In genomic region chr1:239307886-239308285, GRCh38 we compare ENCODE assay signal across 19 cellular contexts.
DNase-seq lines count a peak whose midpoint lies in the region; FAIRE-seq and TF ChIP-seq lines count a peak whose summit lies in the region.
"Had no signal": no experiment of that assay in that cellular context is flagged by ENCODE, and none has a peak within 500 bp of the region (broad histone marks: within the 10 kb centered on the region; RNA-seq: fewer than 3 reads in every experiment).

No MANE protein-coding gene starts in this region.

- H3K36me3 ChIP-seq in A673 (ENCODE audit: insufficient read depth, low read length, poor library complexity, severe bottlenecking) (no peaks in the 10 kb centered on the region), H7 (replicated peaks; ENCODE audit: control insufficient read depth, insufficient read depth, low read length) (no peaks in the 10 kb centered on the region)
- H3K36me3 ChIP-seq: BLaER1 treated with 17β-estradiol and CSF1 and Interleukin-3, amounts not matched to agents 10 nM and 100 nM had no signal

- FAIRE-seq in colon (lab: Jason Lieb, UNC), result peak; percentile 71
- FAIRE-seq: G401.6, GM12891, GM19239 had no signal

- H3K36me3 Mint-ChIP-seq in mesothelial cell of epicardium, result no peaks in the 10 kb centered on the region
- H3K36me3 Mint-ChIP-seq: CD8-positive, alpha-beta T cell had no signal

- BruUV-seq in A673 (replicated peaks; lab: Mats Ljungman, UMichigan), result no TSS peak

- DNase-seq in mesothelial cell of epicardium (ENCODE audit: low spot score in 2 of 2, unreplicated experiment in 2 of 2), result no peak
- no peak for DNase-seq in NCI-H774 (lab: John Stamatoyannopoulos, UW)
- DNase-seq in A673 (ENCODE audit: low spot score), result no peak
- no peak for DNase-seq in H7
- DNase-seq: 8988T; AML-193; Caco-2; Calu3; CD4-positive, alpha-beta T cell; CD8-positive, alpha-beta T cell; DMS79 treated with DMSO at 0.1 percent for 48 hours; GF-D8 had no signal

- CTCF ChIA-PET in A673 (lab: Charles Lee), result no interaction called here

- no peaks in the 10 kb centered on the region for H3K9me3 Mint-ChIP-seq in mesothelial cell of epicardium
- H3K9me3 Mint-ChIP-seq: CD4-positive, alpha-beta T cell; CD8-positive, alpha-beta T cell had no signal

- H3K4me1 Mint-ChIP-seq in mesothelial cell of epicardium, result peaks cover 24% of the 10 kb centered on the region
- H3K4me1 Mint-ChIP-seq: B cell had no signal

- intact Hi-C loops in A673 (cut with micrococcal nuclease; ENCODE audit: unreplicated experiment), result no loop called here

- no peak overlapping the region for H3K27ac ChIP-seq in A673 (ENCODE audit: low read depth, low read length, poor library complexity, severe bottlenecking)
- H3K27ac ChIP-seq: BLaER1 treated with 17β-estradiol and CSF1 and Interleukin-3, amounts not matched to agents 10 nM and 100 nM; C4-2B had no signal

- POLR2A ChIA-PET in A673 (lab: Charles Lee; ENCODE audit: low non-redundant PET), result no interaction called here

- peak overlapping the region; percentile 53 for H3K27ac Mint-ChIP-seq in mesothelial cell of epicardium
- H3K27ac Mint-ChIP-seq: B cell; CD4-positive, alpha-beta T cell; CD8-positive, alpha-beta T cell had no signal

- H3K4me1 ChIP-seq in A673 (ENCODE audit: insufficient read depth, low read length, poor library complexity, severe bottlenecking), result no peaks in the 10 kb centered on the region
- H3K4me1 ChIP-seq: BLaER1 treated with 17β-estradiol and CSF1 and Interleukin-3, amounts not matched to agents 10 nM and 100 nM; Caco-2 had no signal

- H3K27me3 Mint-ChIP-seq in mesothelial cell of epicardium (ENCODE audit: low read depth), result no peaks in the 10 kb centered on the region
- H3K27me3 Mint-ChIP-seq: B cell; CD4-positive, alpha-beta T cell had no signal

- no peak overlapping the region for H3K4me3 ChIP-seq in A673 (ENCODE audit: low read depth, low read length, poor library complexity, severe bottlenecking)
- H3K4me3 ChIP-seq in H7 (ENCODE audit: insufficient read depth, low read depth, low read length), result no peak overlapping the region
- H3K4me3 ChIP-seq: BLaER1 treated with 17β-estradiol and CSF1 and Interleukin-3, amounts not matched to agents 10 nM and 100 nM had no signal

- TF ChIP-seq CTCF in mesothelial cell of epicardium (IDR thresholded peaks at IDR 0.05; ENCODE audit: unreplicated experiment) (no peak), A673 (conservative IDR thresholded peaks at IDR 0.05; ENCODE audit: low read depth, low read length) (no peak)

- no peaks in the 10 kb centered on the region for H3K9me3 ChIP-seq in A673 (ENCODE audit: low read depth, low read length, poor library complexity, severe bottlenecking)
- H3K9me3 ChIP-seq: BLaER1 treated with 17β-estradiol and CSF1 and Interleukin-3, amounts not matched to agents 10 nM and 100 nM; Caco-2 had no signal

- no peak overlapping the region for H3K4me3 Mint-ChIP-seq in mesothelial cell of epicardium
- H3K4me3 Mint-ChIP-seq: B cell; CD4-positive, alpha-beta T cell; CD8-positive, alpha-beta T cell had no signal

- H3K27me3 ChIP-seq in A673 (replicated peaks; ENCODE audit: insufficient read depth, low read depth, low read length, poor library complexity) (no peaks in the 10 kb centered on the region), H7 (ENCODE audit: control insufficient read depth, insufficient read depth, low read length) (no peaks in the 10 kb centered on the region)
- H3K27me3 ChIP-seq: BLaER1 treated with 17β-estradiol and CSF1 and Interleukin-3, amounts not matched to agents 10 nM and 100 nM had no signal
